In genomic region chr12:54325442-54326109, GRCh38 we compare ENCODE assay signal across 8 cellular contexts. TPM values are rescaled to one million over a fixed set of nuclear protein-coding genes. Genes with fewer than 3 reads are reported as not detected.
A peak's percentile ranks its signal among the peaks of the same experiment; 100 is the strongest.
DNase-seq lines count a peak whose midpoint lies in the region; ATAC-seq, FAIRE-seq and TF ChIP-seq lines count a peak whose summit lies in the region.
"Not testable (repeated sequence)": the region's sequence is repeated elsewhere in the genome, so short reads cannot be mapped to it uniquely, and the experiment has no call there.

No MANE protein-coding gene starts in this region.

- H4K20me1 ChIP-seq in Loucy (ENCODE audit: insufficient read depth, low read length, poor library complexity, severe bottlenecking); K562 (replicated peaks; ENCODE audit: control insufficient read depth, insufficient read depth, low read length); fibroblast of lung (ENCODE audit: control insufficient read depth, extremely low read depth, insufficient read depth, low read length): not testable (repeated sequence)

- H3K9me3 ChIP-seq in Loucy (ENCODE audit: insufficient read depth, low read depth, low read length); K562 (replicated peaks; ENCODE audit: control insufficient read depth, insufficient read depth, low read depth, low read length); fibroblast of lung (ENCODE audit: control insufficient read depth, insufficient read depth, low read depth, low read length); lower lobe of right lung; prostate gland; upper lobe of left lung: not testable (repeated sequence)

- peak overlapping the region; percentile 96 for H3K27ac ChIP-seq in K562 (ENCODE audit: extremely low read depth, low read depth, low read length)
- peak overlapping the region; percentile 99 for H3K27ac ChIP-seq in fibroblast of lung (ENCODE audit: insufficient read depth, low read length)
- peak overlapping the region; percentile 91 for H3K27ac ChIP-seq in lower lobe of right lung
- peak overlapping the region; percentile 83 to 88 for H3K27ac ChIP-seq in prostate gland
- H3K27ac ChIP-seq in upper lobe of left lung, result peak overlapping the region; percentile 85 to 94 (median 92)

- intact Hi-C loops in K562 (cut with micrococcal nuclease), result loop anchor here (2.0 to 5.0 kb wide), 2 partner anchors 19 to 37 kb away; partner anchors contain the start of gene GPR84
- intact Hi-C loops in lower lobe of right lung (cut with DNase I), result not testable (repeated sequence)
- intact Hi-C loops in prostate gland (cut with DNase I), result loop anchor here (5.0 kb wide), 2 partner anchors 37 to 43 kb away; partner anchors contain the start of genes CBX5, GPR84 and HNRNPA1

- in situ Hi-C loops in K562 (cut with MboI), result loop anchor here (5.0 kb wide), 1 partner anchor 33 kb away; no protein-coding TSS in a partner anchor

- H3K27me3 ChIP-seq in Loucy (ENCODE audit: insufficient read depth, low read length, poor library complexity, severe bottlenecking); K562 (ENCODE audit: control insufficient read depth in 2 of 2, insufficient read depth in 2 of 2, low read length in 2 of 2); fibroblast of lung (ENCODE audit: control insufficient read depth, insufficient read depth, low read length); lower lobe of right lung (ENCODE audit: low read depth); prostate gland (replicated peaks; ENCODE audit: insufficient read depth); upper lobe of left lung: not testable (repeated sequence)

- not testable (repeated sequence) for TF ChIP-seq EP300 in K562 (IDR thresholded peaks at IDR 0.05; ENCODE audit: low read length); upper lobe of left lung (IDR thresholded peaks at IDR 0.05)

- TSS peak; percentile 84 for BruUV-seq in K562 (replicated peaks; lab: Mats Ljungman, UMichigan)

- H3K36me3 ChIP-seq in Loucy (ENCODE audit: insufficient read depth, low read length); fibroblast of lung (ENCODE audit: control insufficient read depth, insufficient read depth, low read length); prostate gland: not testable (repeated sequence)
- peaks cover 21% of the 10 kb centered on the region for H3K36me3 ChIP-seq in K562 (ENCODE audit: control insufficient read depth, insufficient read depth, low read length)
- peaks cover 12% of the 10 kb centered on the region for H3K36me3 ChIP-seq in lower lobe of right lung
- peaks cover 0 to 11% (median 0%) of the 10 kb centered on the region in 4 donors for H3K36me3 ChIP-seq in upper lobe of left lung

- H3K4me3 ChIP-seq in Loucy (ENCODE audit: low read length, poor library complexity, severe bottlenecking) (peak overlapping the region; percentile 85), WI38 (ENCODE audit: low read depth, low read length) (peak overlapping the region; percentile 99), K562 (peak overlapping the region; percentile 70), fibroblast of lung (replicated peaks in 1 of 4; ENCODE audit: control extremely low read depth in 1 of 4, insufficient read depth in 1 of 4, low read depth in 3 of 4, low read length in 4 of 4) (peak overlapping the region; percentile 94 to 100 (median 100)), lower lobe of right lung (peak overlapping the region; percentile 85), prostate gland (peak overlapping the region; percentile 70 to 72), upper lobe of left lung (peak overlapping the region; percentile 70 to 86 (median 78))

- H3K4me2 ChIP-seq in Loucy (ENCODE audit: low read depth, low read length, poor library complexity, severe bottlenecking) (peak overlapping the region; percentile 87), K562 (ENCODE audit: insufficient read depth, low read length) (peak overlapping the region; percentile 95), fibroblast of lung (ENCODE audit: extremely low read depth, insufficient read depth, low read length) (peak overlapping the region; percentile 75)

- DNase-seq in DMS53 (lab: John Stamatoyannopoulos, UW), result peak; percentile 58
- DNase-seq in K562 (ENCODE audit: extremely low read depth in 1 of 4, low spot score in 3 of 4), result peak in 1 of 4 experiments; percentile 62
- not testable (repeated sequence) for DNase-seq in fibroblast of lung (ENCODE audit: low read depth in 2 of 2); lower lobe of right lung; prostate gland (ENCODE audit: low spot score); upper lobe of left lung

- CTCF ChIA-PET in K562 (lab: Yijun Ruan, JAX; ENCODE audit: low intra/inter-chr PET ratio), result interaction anchor here (1.1 to 1.3 kb wide), 3 partner anchors 28 to 54 kb away, joined by 4 to 6 read pairs (median 5); no protein-coding TSS in a partner anchor

- not testable (repeated sequence) for TF ChIP-seq RAD21 in K562 (CRISPR knock-in tag; conservative IDR thresholded peaks at IDR 0.05 in 1 of 2, IDR thresholded peaks at IDR 0.05 in 1 of 2)

- FAIRE-seq in K562 (lab: Jason Lieb, UNC), result not testable (repeated sequence)

- peak; percentile 48; the same call in 1 of the 2 replicates for TF ChIP-seq POLR2A in K562 (conservative IDR thresholded peaks at IDR 0.05)
- not testable (repeated sequence) for TF ChIP-seq POLR2A in prostate gland (IDR thresholded peaks at IDR 0.05); upper lobe of left lung (IDR thresholded peaks at IDR 0.05)

- H3K9me1 ChIP-seq in K562 (ENCODE audit: control insufficient read depth, insufficient read depth, low read length), result not testable (repeated sequence)

- peak overlapping the region; percentile 56 for H2AFZ ChIP-seq in Loucy (ENCODE audit: low read length)
- H2AFZ ChIP-seq in K562 (ENCODE audit: low read depth, low read length), result peak overlapping the region; percentile 13; the same call in 1 of the 2 replicates
- H2AFZ ChIP-seq in fibroblast of lung (ENCODE audit: low read length), result not testable (repeated sequence)

- H3K9me2 ChIP-seq in Loucy (replicated peaks; ENCODE audit: low read depth, low read length), result not testable (repeated sequence)

- H3K79me2 ChIP-seq in Loucy (ENCODE audit: insufficient read depth, low read length) (peaks cover 31% of the 10 kb centered on the region), K562 (ENCODE audit: control insufficient read depth, insufficient read depth, low read length) (peaks cover 65% of the 10 kb centered on the region), fibroblast of lung (ENCODE audit: control insufficient read depth, insufficient read depth, low read length) (peaks cover 34% of the 10 kb centered on the region)

- not testable (repeated sequence) for H3F3A ChIP-seq in Loucy (ENCODE audit: low read depth)

- POLR2A ChIA-PET in K562 (lab: Yijun Ruan, JAX), result interaction anchor here (0.7 to 6.7 kb wide), 18 partner anchors 8 to 1643 kb away, joined by 3 to 71 read pairs (median 7); partner anchors contain the start of genes CBX5, HNRNPA1 and NFE2

- not testable (repeated sequence) for TF ChIP-seq CTCF in Loucy (conservative IDR thresholded peaks at IDR 0.05; ENCODE audit: low read length); WI38 (IDR thresholded peaks at IDR 0.05; ENCODE audit: low read depth, low read length); K562 (IDR thresholded peaks at IDR 0.05 in 2 of 3, conservative IDR thresholded peaks at IDR 0.05 in 1 of 3; ENCODE audit: insufficient read depth in 2 of 3, low read depth in 1 of 3, low read length in 3 of 3); fibroblast of lung (conservative IDR thresholded peaks at IDR 0.05 in 1 of 2, IDR thresholded peaks at IDR 0.05 in 1 of 2; ENCODE audit: low read depth in 1 of 2, low read length in 2 of 2); lower lobe of right lung (IDR thresholded peaks at IDR 0.05); prostate gland (IDR thresholded peaks at IDR 0.05); upper lobe of left lung (IDR thresholded peaks at IDR 0.05)

- WGBS in K562 (ENCODE audit: insufficient coverage, low coverage, missing lambda C conversion rate), result under 1% methylated on average over 22 of the region's 22 CpGs
- 40% methylated on average over 22 of the region's 22 CpGs for WGBS in prostate gland
- 44 to 46% methylated on average over 22 of the region's 22 CpGs for WGBS in upper lobe of left lung, 2 donors

- H3K9ac ChIP-seq in Loucy (ENCODE audit: low read depth, low read length, poor library complexity, severe bottlenecking) (peak overlapping the region; percentile 84), K562 (ENCODE audit: insufficient read depth in 1 of 2, low read depth in 2 of 2, low read length in 2 of 2) (peak overlapping the region; percentile 88 to 99), fibroblast of lung (ENCODE audit: insufficient read depth, low read length) (peak overlapping the region; percentile 97)

- peaks cover 19% of the 10 kb centered on the region for H3K4me1 ChIP-seq in Loucy (ENCODE audit: insufficient read depth, low read length, poor library complexity, severe bottlenecking)
- H3K4me1 ChIP-seq in K562 (replicated peaks in 1 of 2; ENCODE audit: control insufficient read depth in 2 of 2, insufficient read depth in 2 of 2, low read length in 2 of 2), result peaks cover 36 to 42% of the 10 kb centered on the region in 2 experiments; a peak in 4 of 5 replicates
- H3K4me1 ChIP-seq in fibroblast of lung (ENCODE audit: control insufficient read depth, extremely low read depth, insufficient read depth, low read length), result peaks cover 14% of the 10 kb centered on the region
- peaks cover 53% of the 10 kb centered on the region for H3K4me1 ChIP-seq in lower lobe of right lung
- not testable (repeated sequence) for H3K4me1 ChIP-seq in prostate gland (replicated peaks)
- H3K4me1 ChIP-seq in upper lobe of left lung, result peaks cover 47 to 57% (median 52%) of the 10 kb centered on the region in 4 donors

- ATAC-seq in K562; lower lobe of right lung; upper lobe of left lung (ENCODE audit: low FRiP score in 2 of 2): not testable (repeated sequence)

RNA-seq across cellular contexts. Expression of gene COPZ1, which starts 0.6 kb away (rescaled TPM):
- total RNA-seq in K562 (2011; cell fraction: chromatin; rRNA removed; ENCODE audit: low replicate concordance), result 92.5 and 126 TPM in 2 replicates
- 75.9 and 83.9 TPM in 2 replicates for total RNA-seq in K562 (2011; cell fraction: nucleolus; rRNA removed)
- total RNA-seq in K562 (2011; cell fraction: nucleoplasm; rRNA removed), result 128 and 170 TPM in 2 replicates
- total RNA-seq in K562 (2014; rRNA removed) (137 and 157 TPM in 2 replicates), K562 (2014; rRNA removed; fragmentation: Illumina TruSeq; extraction: Trizol) (233 and 284 TPM in 2 replicates), K562 (2015; rRNA removed; fragmentation: Illumina TruSeq; extraction: Trizol) (142 and 156 TPM in 2 replicates), K562 (2021) (187 and 192 TPM in 2 replicates), fibroblast of lung (80.9 and 97.9 TPM in 2 replicates), lower lobe of right lung (129 TPM), prostate gland (100 to 1,000 TPM in 1 of 2 donors, 10 to 100 TPM in 1; 83.1 to 192 TPM), upper lobe of left lung (100 to 1,000 TPM in 3 of 6 donors, 10 to 100 TPM in 3; 55.5 to 132 (median 96.7) TPM)
- polyA plus RNA-seq in K562 (2011; rRNA removed) (473 and 482 TPM in 2 replicates), K562 (2014; fragmentation: Illumina TruSeq; extraction: Trizol) (277 and 293 TPM in 2 replicates), K562 (2014; fragmentation: Nextera tagmentation; extraction: Ambion mirVana) (100 to 1,000 TPM; 437 to 487 TPM), K562 (2014; rRNA removed) (177 and 232 TPM in 2 replicates), fibroblast of lung (305 and 324 TPM in 2 replicates)
- 231 and 446 TPM in 2 replicates for polyA plus RNA-seq in K562 (2011; cell fraction: cytosol; rRNA removed)
- polyA plus RNA-seq in K562 (2011; cell fraction: nucleus; rRNA removed), result 125 and 220 TPM in 2 replicates
- polyA plus RNA-seq in K562 (2012), result 265 and 413 TPM in 2 replicates
- 329 and 369 TPM in 2 replicates for polyA minus RNA-seq in K562 (2011; rRNA and poly(A)+ RNA removed)
- polyA minus RNA-seq in K562 (2011; cell fraction: cytosol; rRNA and poly(A)+ RNA removed), result 167 and 216 TPM in 2 replicates
- 21.7 and 60.2 TPM in 2 replicates for polyA minus RNA-seq in K562 (2011; cell fraction: nucleus; rRNA and poly(A)+ RNA removed)
- polyA plus RNA-seq in fibroblast of lung (2012), result 292 and 325 TPM in 2 replicates
- 79.6 and 97.1 TPM in 2 replicates for polyA minus RNA-seq in fibroblast of lung (ENCODE audit: low replicate concordance)

RNA-seq across cellular contexts. Expression of gene NFE2, which starts 24.8 kb away (rescaled TPM):
- total RNA-seq in K562 (2011; cell fraction: chromatin; rRNA removed; ENCODE audit: low replicate concordance), result 108 and 191 TPM in 2 replicates
- 118 and 137 TPM in 2 replicates for total RNA-seq in K562 (2011; cell fraction: nucleolus; rRNA removed)
- 98.5 and 115 TPM in 2 replicates for total RNA-seq in K562 (2011; cell fraction: nucleoplasm; rRNA removed)
- total RNA-seq in K562 (2014; rRNA removed) (221 and 269 TPM in 2 replicates), K562 (2014; rRNA removed; fragmentation: Illumina TruSeq; extraction: Trizol) (134 and 157 TPM in 2 replicates), K562 (2015; rRNA removed; fragmentation: Illumina TruSeq; extraction: Trizol) (177 and 178 TPM in 2 replicates), K562 (2021) (244 and 252 TPM in 2 replicates), fibroblast of lung (under 0.01 and 0.17 TPM in 2 replicates), lower lobe of right lung (13.5 TPM), prostate gland (1 to 10 TPM in 1 of 2 donors, not detected in 1; 1.1 TPM), upper lobe of left lung (10 to 100 TPM in 2 of 6 donors, 1 to 10 TPM in 4; 2.7 to 16.8 (median 9.3) TPM)
- polyA plus RNA-seq in K562 (2011; rRNA removed) (208 TPM in 2 replicates), K562 (2014; fragmentation: Illumina TruSeq; extraction: Trizol) (246 and 282 TPM in 2 replicates), K562 (2014; fragmentation: Nextera tagmentation; extraction: Ambion mirVana) (10 to 100 TPM; 12.3 to 44.5 TPM), K562 (2014; rRNA removed) (225 and 229 TPM in 2 replicates), fibroblast of lung (0.07 and 0.34 TPM in 2 replicates)
- polyA plus RNA-seq in K562 (2011; cell fraction: cytosol; rRNA removed), result 231 and 451 TPM in 2 replicates
- polyA plus RNA-seq in K562 (2011; cell fraction: nucleus; rRNA removed), result 232 and 428 TPM in 2 replicates
- polyA plus RNA-seq in K562 (2012), result 162 and 214 TPM in 2 replicates
- 71.3 and 109 TPM in 2 replicates for polyA minus RNA-seq in K562 (2011; rRNA and poly(A)+ RNA removed)
- 78.1 and 100 TPM in 2 replicates for polyA minus RNA-seq in K562 (2011; cell fraction: cytosol; rRNA and poly(A)+ RNA removed)
- 67.6 and 73.9 TPM in 2 replicates for polyA minus RNA-seq in K562 (2011; cell fraction: nucleus; rRNA and poly(A)+ RNA removed)
- 0.42 TPM in 1 of 2 replicates, not detected in the other for polyA plus RNA-seq in fibroblast of lung (2012)
- not detected in 2 replicates for polyA minus RNA-seq in fibroblast of lung (ENCODE audit: low replicate concordance)

RNA-seq across cellular contexts. Expression of gene GPR84, which starts 38.7 kb away (rescaled TPM):
- 0.48 and 1.8 TPM in 2 replicates for total RNA-seq in K562 (2011; cell fraction: chromatin; rRNA removed; ENCODE audit: low replicate concordance)
- total RNA-seq in K562 (2011; cell fraction: nucleolus; rRNA removed), result 0.13 and 0.17 TPM in 2 replicates
- 0.44 and 0.69 TPM in 2 replicates for total RNA-seq in K562 (2011; cell fraction: nucleoplasm; rRNA removed)
- total RNA-seq in K562 (2014; rRNA removed) (0.16 TPM in 1 of 2 replicates, not detected in the other), K562 (2014; rRNA removed; fragmentation: Illumina TruSeq; extraction: Trizol) (0.11 TPM in 1 of 2 replicates, not detected in the other), K562 (2015; rRNA removed; fragmentation: Illumina TruSeq; extraction: Trizol) (not detected in 2 replicates), K562 (2021) (not detected in 2 replicates), fibroblast of lung (not detected in 2 replicates), lower lobe of right lung (0.65 TPM), prostate gland (under 1 TPM in 1 of 2 donors, not detected in 1; 0.97 TPM), upper lobe of left lung (1 to 10 TPM in 3 of 6 donors, under 1 TPM in 1, not detected in 2; 0.39 to 2.1 (median 1.1) TPM)
- polyA plus RNA-seq in K562 (2011; rRNA removed) (0.16 TPM in 1 of 2 replicates, not detected in the other), K562 (2014; fragmentation: Illumina TruSeq; extraction: Trizol) (0.10 TPM in 1 of 2 replicates, not detected in the other), K562 (2014; fragmentation: Nextera tagmentation; extraction: Ambion mirVana) (under 1 TPM; 0.07 to 0.18 TPM), K562 (2014; rRNA removed) (not detected in 2 replicates), fibroblast of lung (0.03 TPM in 1 of 2 replicates, not detected in the other)
- not detected in 2 replicates for polyA plus RNA-seq in K562 (2011; cell fraction: cytosol; rRNA removed)
- 0.25 and 0.44 TPM in 2 replicates for polyA plus RNA-seq in K562 (2011; cell fraction: nucleus; rRNA removed)
- 0.07 and 0.47 TPM in 2 replicates for polyA plus RNA-seq in K562 (2012)
- 0.12 TPM in 1 of 2 replicates, not detected in the other for polyA minus RNA-seq in K562 (2011; rRNA and poly(A)+ RNA removed)
- polyA minus RNA-seq in K562 (2011; cell fraction: cytosol; rRNA and poly(A)+ RNA removed), result not detected in 2 replicates
- 0.22 TPM in 1 of 2 replicates, not detected in the other for polyA minus RNA-seq in K562 (2011; cell fraction: nucleus; rRNA and poly(A)+ RNA removed)
- not detected in 2 replicates for polyA plus RNA-seq in fibroblast of lung (2012)
- not detected in 2 replicates for polyA minus RNA-seq in fibroblast of lung (ENCODE audit: low replicate concordance)

RNA-seq across cellular contexts. Expression of gene HNRNPA1, which starts 45.0 kb away (rescaled TPM):
- 585 and 1,170 TPM in 2 replicates for total RNA-seq in K562 (2011; cell fraction: chromatin; rRNA removed; ENCODE audit: low replicate concordance)
- total RNA-seq in K562 (2011; cell fraction: nucleolus; rRNA removed), result 342 and 393 TPM in 2 replicates
- total RNA-seq in K562 (2011; cell fraction: nucleoplasm; rRNA removed), result 680 and 890 TPM in 2 replicates
- total RNA-seq in K562 (2014; rRNA removed) (1,166 and 1,242 TPM in 2 replicates), K562 (2014; rRNA removed; fragmentation: Illumina TruSeq; extraction: Trizol) (1,479 and 1,871 TPM in 2 replicates), K562 (2015; rRNA removed; fragmentation: Illumina TruSeq; extraction: Trizol) (1,215 and 1,277 TPM in 2 replicates), K562 (2021) (1,768 and 1,994 TPM in 2 replicates), fibroblast of lung (305 and 311 TPM in 2 replicates), lower lobe of right lung (598 TPM), prostate gland (100 to 1,000 TPM; 419 to 726 TPM), upper lobe of left lung (100 to 1,000 TPM; 255 to 870 (median 475) TPM)
- polyA plus RNA-seq in K562 (2011; rRNA removed) (1,105 and 1,247 TPM in 2 replicates), K562 (2014; fragmentation: Illumina TruSeq; extraction: Trizol) (2,677 and 2,919 TPM in 2 replicates), K562 (2014; fragmentation: Nextera tagmentation; extraction: Ambion mirVana) (1,000 to 10,000 TPM; 1,815 to 2,152 TPM), K562 (2014; rRNA removed) (2,590 and 2,703 TPM in 2 replicates), fibroblast of lung (1,057 and 1,326 TPM in 2 replicates)
- polyA plus RNA-seq in K562 (2011; cell fraction: cytosol; rRNA removed), result 544 and 1,005 TPM in 2 replicates
- polyA plus RNA-seq in K562 (2011; cell fraction: nucleus; rRNA removed), result 747 and 1,095 TPM in 2 replicates
- polyA plus RNA-seq in K562 (2012), result 2,696 and 3,059 TPM in 2 replicates
- polyA minus RNA-seq in K562 (2011; rRNA and poly(A)+ RNA removed), result 2,157 and 2,253 TPM in 2 replicates
- 731 and 750 TPM in 2 replicates for polyA minus RNA-seq in K562 (2011; cell fraction: cytosol; rRNA and poly(A)+ RNA removed)
- polyA minus RNA-seq in K562 (2011; cell fraction: nucleus; rRNA and poly(A)+ RNA removed), result 346 and 811 TPM in 2 replicates
- polyA plus RNA-seq in fibroblast of lung (2012), result 1,195 and 1,479 TPM in 2 replicates
- polyA minus RNA-seq in fibroblast of lung (ENCODE audit: low replicate concordance), result 197 and 204 TPM in 2 replicates

RNA-seq across cellular contexts. Expression of gene CBX5, which starts 45.7 kb away (rescaled TPM):
- total RNA-seq in K562 (2011; cell fraction: chromatin; rRNA removed; ENCODE audit: low replicate concordance), result 33.7 and 89.9 TPM in 2 replicates
- total RNA-seq in K562 (2011; cell fraction: nucleolus; rRNA removed), result 22.3 and 27.9 TPM in 2 replicates
- 59.4 and 101 TPM in 2 replicates for total RNA-seq in K562 (2011; cell fraction: nucleoplasm; rRNA removed)
- 41.8 and 50.5 TPM in 2 replicates for total RNA-seq in K562 (2014; rRNA removed)
- 80.2 and 106 TPM in 2 replicates for total RNA-seq in K562 (2014; rRNA removed; fragmentation: Illumina TruSeq; extraction: Trizol)
- 55.3 and 60.8 TPM in 2 replicates for total RNA-seq in K562 (2015; rRNA removed; fragmentation: Illumina TruSeq; extraction: Trizol)
- 72.6 and 82.3 TPM in 2 replicates for total RNA-seq in K562 (2021)
- polyA plus RNA-seq in K562 (2011; rRNA removed), result 81.2 and 102 TPM in 2 replicates
- 28.5 and 57.8 TPM in 2 replicates for polyA plus RNA-seq in K562 (2011; cell fraction: cytosol; rRNA removed)
- 25.8 and 37.9 TPM in 2 replicates for polyA plus RNA-seq in K562 (2011; cell fraction: nucleus; rRNA removed)
- 28.8 and 37.9 TPM in 2 replicates for polyA plus RNA-seq in K562 (2012)
- polyA plus RNA-seq in K562 (2014; fragmentation: Illumina TruSeq; extraction: Trizol), result 51.2 and 59.2 TPM in 2 replicates
- 10 to 100 TPM; 49.8 to 53.2 TPM for polyA plus RNA-seq in K562 (2014; fragmentation: Nextera tagmentation; extraction: Ambion mirVana)
- 32.6 and 39.3 TPM in 2 replicates for polyA plus RNA-seq in K562 (2014; rRNA removed)
- polyA minus RNA-seq in K562 (2011; rRNA and poly(A)+ RNA removed), result 208 and 238 TPM in 2 replicates
- polyA minus RNA-seq in K562 (2011; cell fraction: cytosol; rRNA and poly(A)+ RNA removed), result 65.3 and 84.1 TPM in 2 replicates
- polyA minus RNA-seq in K562 (2011; cell fraction: nucleus; rRNA and poly(A)+ RNA removed), result 16.3 and 30.9 TPM in 2 replicates
- total RNA-seq in fibroblast of lung, result 20.5 and 27.7 TPM in 2 replicates
- polyA plus RNA-seq in fibroblast of lung, result 64.0 and 71.1 TPM in 2 replicates
- 31.4 and 34.1 TPM in 2 replicates for polyA plus RNA-seq in fibroblast of lung (2012)
- 50.3 and 60.6 TPM in 2 replicates for polyA minus RNA-seq in fibroblast of lung (ENCODE audit: low replicate concordance)
- total RNA-seq in lower lobe of right lung, result 50.1 TPM
- 10 to 100 TPM; 49.9 to 52.8 TPM for total RNA-seq in prostate gland
- 10 to 100 TPM; 15.5 to 48.2 (median 36.1) TPM for total RNA-seq in upper lobe of left lung
